8 cellular contexts compared by ENCODE assay signal in genomic region chr14:52043690-52044089, GRCh38. TPM values are rescaled to one million over a fixed set of nuclear protein-coding genes. Genes with fewer than 3 reads are reported as not detected.
DNase-seq lines count a peak whose midpoint lies in the region; ATAC-seq, FAIRE-seq and TF ChIP-seq lines count a peak whose summit lies in the region.

No MANE protein-coding gene starts in this region.

- H3K36me3 ChIP-seq in SJCRH30 = no peaks in the 10 kb centered on the region
- peaks cover 35% of the 10 kb centered on the region for H3K36me3 ChIP-seq in brain microvascular endothelial cell (replicated peaks)
- no peaks in the 10 kb centered on the region for H3K36me3 ChIP-seq in naive thymus-derived CD4-positive, alpha-beta T cell (ENCODE audit: control insufficient read depth in 2 of 3, insufficient read depth in 3 of 3, low read length in 3 of 3)
- peaks cover 1 to 31% of the 10 kb centered on the region in 2 donors for H3K36me3 ChIP-seq in neuronal stem cell (replicated peaks in 1 of 2; ENCODE audit: control insufficient read depth in 2 of 2, insufficient read depth in 2 of 2, low read length in 2 of 2)

- ATAC-seq in naive thymus-derived CD4-positive, alpha-beta T cell = peak; percentile 63

- no peak for FAIRE-seq in GM19239 (lab: Jason Lieb, UNC)

- no peaks in the 10 kb centered on the region for H3K79me1 ChIP-seq in neuronal stem cell (ENCODE audit: low read depth, low read length)

- no peak overlapping the region for H3K4ac ChIP-seq in neuronal stem cell (ENCODE audit: low read length)

- H2BK5ac ChIP-seq in neuronal stem cell (ENCODE audit: low read length) = no peak overlapping the region

- no peak overlapping the region for H3K4me2 ChIP-seq in neuronal stem cell (ENCODE audit: insufficient read depth, low read length, poor library complexity, severe bottlenecking)

- no peak overlapping the region for H3K4me3 ChIP-seq in AG04450 (ENCODE audit: low read depth, low read length)
- no peak overlapping the region for H3K4me3 ChIP-seq in SJCRH30
- H3K4me3 ChIP-seq in brain microvascular endothelial cell (ENCODE audit: low read depth, low read length) = no peak overlapping the region
- no peak overlapping the region for H3K4me3 ChIP-seq in naive thymus-derived CD4-positive, alpha-beta T cell (ENCODE audit: low read length)
- no peak overlapping the region for H3K4me3 ChIP-seq in neuronal stem cell (ENCODE audit: low read length in 2 of 2)

- H3K27ac ChIP-seq in AG04450 (ENCODE audit: low read depth, low read length) = no peak overlapping the region
- H3K27ac ChIP-seq in SJCRH30 = no peak overlapping the region
- no peak overlapping the region for H3K27ac ChIP-seq in brain microvascular endothelial cell
- no peak overlapping the region for H3K27ac ChIP-seq in naive thymus-derived CD4-positive, alpha-beta T cell (ENCODE audit: low read depth, low read length)
- no peak overlapping the region for H3K27ac ChIP-seq in neuronal stem cell (replicated peaks; ENCODE audit: low read length)

- H3K9ac ChIP-seq in neuronal stem cell (ENCODE audit: low read depth, low read length, poor library complexity) = no peak overlapping the region

- intact Hi-C loops in naive thymus-derived CD4-positive, alpha-beta T cell (cut with micrococcal nuclease) = no loop called here

- no peak overlapping the region for H2BK12ac ChIP-seq in neuronal stem cell (ENCODE audit: low read length)

- H3K27ac Mint-ChIP-seq in naive thymus-derived CD4-positive, alpha-beta T cell = no peak overlapping the region

- peaks cover 0 to 4% (median 0%) of the 10 kb centered on the region in 7 donors for H3K4me1 Mint-ChIP-seq in naive thymus-derived CD4-positive, alpha-beta T cell

- no peak overlapping the region for H4K91ac ChIP-seq in neuronal stem cell (ENCODE audit: low read depth, low read length, poor library complexity)

- H3K27me3 ChIP-seq in AG04450 (ENCODE audit: control insufficient read depth, insufficient read depth, low read length) = no peaks in the 10 kb centered on the region
- H3K27me3 ChIP-seq in SJCRH30 = 0 out of 2 replicates have a peak, but pooled peaks cover 2% of the 10 kb centered on the region
- no peaks in the 10 kb centered on the region for H3K27me3 ChIP-seq in brain microvascular endothelial cell (replicated peaks)
- no peaks in the 10 kb centered on the region for H3K27me3 ChIP-seq in naive thymus-derived CD4-positive, alpha-beta T cell (ENCODE audit: control insufficient read depth in 2 of 2, insufficient read depth in 2 of 2, low read length in 2 of 2)
- H3K27me3 ChIP-seq in neuronal stem cell (ENCODE audit: control insufficient read depth in 3 of 3, insufficient read depth in 3 of 3, low read depth in 1 of 3, low read length in 3 of 3) = no peaks in the 10 kb centered on the region

- H3K9me3 Mint-ChIP-seq in naive thymus-derived CD4-positive, alpha-beta T cell = no peaks in the 10 kb centered on the region

- DNase-seq in AG04450 (ENCODE audit: low read depth, low spot score) (no peak), GM19239 (ENCODE audit: insufficient read length, low spot score) (peak; percentile 33), SJCRH30 (peak; percentile 26 to 45), brain microvascular endothelial cell (peak; percentile 37), anterior cingulate cortex (lab: John Stamatoyannopoulos, UW) (no peak), SKM-1 (lab: John Stamatoyannopoulos, UW; ENCODE audit: unreplicated experiment) (no peak), neuronal stem cell (ENCODE audit: low spot score) (no peak)
- no peak for DNase-seq in naive thymus-derived CD4-positive, alpha-beta T cell

- CTCF ChIA-PET in AG04450 (lab: Charles Lee) = interaction anchor here (0.6 to 2.1 kb wide), 13 partner anchors 13 to 753 kb away, joined by 3 to 25 read pairs (median 5); no protein-coding TSS in a partner anchor
- CTCF ChIA-PET in naive thymus-derived CD4-positive, alpha-beta T cell (lab: Charles Lee) = no interaction called here

- in situ Hi-C loops in brain microvascular endothelial cell (cut with HindIII; ENCODE audit: low pct_ligation_motif_present, low sequenced_read_pairs) = no loop called here

- no peak overlapping the region for H4K8ac ChIP-seq in neuronal stem cell (ENCODE audit: low read depth, low read length)

- no peak overlapping the region for H3K23ac ChIP-seq in neuronal stem cell (ENCODE audit: low read depth, low read length, poor library complexity)

- H2BK120ac ChIP-seq in neuronal stem cell (ENCODE audit: low read depth, low read length) = no peak overlapping the region

- H3K27me3 Mint-ChIP-seq in naive thymus-derived CD4-positive, alpha-beta T cell = peaks cover 0 to 23% (median 0%) of the 10 kb centered on the region in 5 donors

- H3K36me3 Mint-ChIP-seq in naive thymus-derived CD4-positive, alpha-beta T cell = no peaks in the 10 kb centered on the region

- H3K18ac ChIP-seq in neuronal stem cell (ENCODE audit: low read length) = no peak overlapping the region

- H3K4me1 ChIP-seq in SJCRH30 = no peaks in the 10 kb centered on the region
- H3K4me1 ChIP-seq in naive thymus-derived CD4-positive, alpha-beta T cell (ENCODE audit: control insufficient read depth in 2 of 2, insufficient read depth in 2 of 2, low read length in 2 of 2) = no peaks in the 10 kb centered on the region
- H3K4me1 ChIP-seq in neuronal stem cell (ENCODE audit: control insufficient read depth in 2 of 2, insufficient read depth in 1 of 2, low read depth in 1 of 2, low read length in 2 of 2) = no peaks in the 10 kb centered on the region

- WGBS in neuronal stem cell (ENCODE audit: extremely low coverage in 2 of 2, insufficient read length in 2 of 2, insufficient replicate concordance in 1 of 2), 2 donors = no CpG with 5 or more reads among the region's 5 CpGs

- H3K4me3 Mint-ChIP-seq in naive thymus-derived CD4-positive, alpha-beta T cell = no peak overlapping the region

- no peak overlapping the region for H2AFZ ChIP-seq in neuronal stem cell (ENCODE audit: low read length)

- no peak overlapping the region for H2BK15ac ChIP-seq in neuronal stem cell (ENCODE audit: low read length)

- H2AK5ac ChIP-seq in neuronal stem cell (ENCODE audit: low read depth, low read length) = no peak overlapping the region

- no peaks in the 10 kb centered on the region for H3K9me3 ChIP-seq in AG04450 (ENCODE audit: control insufficient read depth, insufficient read depth, low read length)
- no peaks in the 10 kb centered on the region for H3K9me3 ChIP-seq in SJCRH30 (replicated peaks)
- no peaks in the 10 kb centered on the region for H3K9me3 ChIP-seq in naive thymus-derived CD4-positive, alpha-beta T cell (ENCODE audit: control insufficient read depth in 2 of 3, low read length in 3 of 3)
- no peaks in the 10 kb centered on the region for H3K9me3 ChIP-seq in neuronal stem cell (replicated peaks in 1 of 2; ENCODE audit: control insufficient read depth in 2 of 2, insufficient read depth in 1 of 2, low read depth in 1 of 2, low read length in 2 of 2)

- H3K14ac ChIP-seq in neuronal stem cell (ENCODE audit: low read length) = no peak overlapping the region

- POLR2A ChIA-PET in AG04450 (lab: Yijun Ruan, JAX) = interaction anchor here (4.0 kb wide), 1 partner anchor 26 kb away, joined by 36 read pairs; the partner anchor contains the start of gene NID2
- POLR2A ChIA-PET in naive thymus-derived CD4-positive, alpha-beta T cell (lab: Charles Lee) = no interaction called here

- TF ChIP-seq CTCF in AG04450 (IDR thresholded peaks at IDR 0.05; ENCODE audit: low read depth, low read length) (peak; percentile 61), brain microvascular endothelial cell (IDR thresholded peaks at IDR 0.05; ENCODE audit: low read depth, low read length, missing control alignments) (peak; percentile 85)

RNA-seq across cellular contexts. Expression of gene NID2, which starts 25.2 kb away (rescaled TPM):
- 413 and 418 TPM in 2 replicates for polyA plus RNA-seq in AG04450 (2011; rRNA removed)
- 276 and 284 TPM in 2 replicates for polyA minus RNA-seq in AG04450 (2011; rRNA and poly(A)+ RNA removed)
- 0.49 TPM in 1 of 2 replicates, not detected in the other for total RNA-seq in SJCRH30 (2014; rRNA removed; shearing (Covaris generic))
- total RNA-seq in naive thymus-derived CD4-positive, alpha-beta T cell = under 1 TPM in 2 of 5 experiments, not detected in 3; 0.42 to 0.94 TPM
- polyA plus RNA-seq in naive thymus-derived CD4-positive, alpha-beta T cell = under 1 TPM in 1 of 2 donors, not detected in 1; 0.35 TPM
- polyA plus RNA-seq in neuronal stem cell (2013, experiment 1 of 2) = 8.2 TPM
- 8.4 TPM for polyA plus RNA-seq in neuronal stem cell (2013, experiment 2 of 2)

RNA-seq across cellular contexts. Expression of gene RTRAF, which starts 54.3 kb away (rescaled TPM):
- polyA plus RNA-seq in AG04450 (2011; rRNA removed) = 366 and 400 TPM in 2 replicates
- polyA minus RNA-seq in AG04450 (2011; rRNA and poly(A)+ RNA removed) = 129 and 138 TPM in 2 replicates
- 204 and 249 TPM in 2 replicates for total RNA-seq in SJCRH30 (2014; rRNA removed; shearing (Covaris generic))
- total RNA-seq in naive thymus-derived CD4-positive, alpha-beta T cell = 100 to 1,000 TPM; 112 to 180 (median 116) TPM
- 100 to 1,000 TPM; 169 to 206 TPM for polyA plus RNA-seq in naive thymus-derived CD4-positive, alpha-beta T cell
- 643 TPM for polyA plus RNA-seq in neuronal stem cell (2013, experiment 1 of 2)
- polyA plus RNA-seq in neuronal stem cell (2013, experiment 2 of 2) = 645 TPM

Comparison
In these comparisons a context has a peak if more than half of its experiments do, and no peak if none do; other contexts are left out.
1. DNase-seq: peak in GM19239 (single experiment), SJCRH30 (2 of 2) and brain microvascular endothelial cell (single experiment); none in AG04450 (single experiment), naive thymus-derived CD4-positive, alpha-beta T cell (0 of 9), anterior cingulate cortex (0 of 58), SKM-1 (single experiment) and neuronal stem cell (single experiment).